ENCODE assay signal across 2 cellular contexts in genomic region chr5:88515881-88516819, GRCh38.
TF ChIP-seq lines count a peak whose summit lies in the region.

No MANE protein-coding gene starts in this region.

TF ChIP-seq in IMR-90, 13 proteins besides CTCF, POLR2A, EP300 and RAD21:
- TF ChIP-seq USF2 (IDR thresholded peaks at IDR 0.05; ENCODE audit: low read depth, low read length) (no peak), RFX5 (IDR thresholded peaks at IDR 0.05; ENCODE audit: low read depth, low read length) (no peak), RCOR1 (IDR thresholded peaks at IDR 0.05; ENCODE audit: insufficient replicate concordance, low read length) (no peak), CEBPB (IDR thresholded peaks at IDR 0.05; ENCODE audit: low read depth, low read length) (peak; percentile 82), ELK1 (IDR thresholded peaks at IDR 0.05; ENCODE audit: borderline replicate concordance, low read depth, low read length) (no peak)

TF ChIP-seq in SK-N-SH, 30 proteins besides CTCF, POLR2A, EP300 and RAD21:
- TF ChIP-seq YY1 (IDR thresholded peaks at IDR 0.05; ENCODE audit: low read depth) (no peak), FOXM1 (IDR thresholded peaks at IDR 0.05; ENCODE audit: low read depth) (no peak), REST (IDR thresholded peaks at IDR 0.05; ENCODE audit: low read depth, low read length) (no peak), JUND (IDR thresholded peaks at IDR 0.05) (no peak), ELF1 (IDR thresholded peaks at IDR 0.05) (no peak), USF2 (IDR thresholded peaks at IDR 0.05; ENCODE audit: borderline replicate concordance, low read depth, low read length) (no peak), USF1 (IDR thresholded peaks at IDR 0.05; ENCODE audit: borderline replicate concordance, low read depth) (no peak), TAF1 (IDR thresholded peaks at IDR 0.05; ENCODE audit: borderline replicate concordance, low read depth, low read length) (no peak), POLR2AphosphoS5 (IDR thresholded peaks at IDR 0.05; ENCODE audit: low read depth, low read length) (no peak), FOSL2 (IDR thresholded peaks at IDR 0.05; ENCODE audit: borderline replicate concordance, low read depth) (no peak), SIN3A (IDR thresholded peaks at IDR 0.05; ENCODE audit: borderline replicate concordance, low read depth, low read length) (no peak), SMC3 (IDR thresholded peaks at IDR 0.05; ENCODE audit: low read depth, low read length) (no peak), ZBTB33 (IDR thresholded peaks at IDR 0.05; ENCODE audit: borderline replicate concordance, low read depth) (no peak), TCF12 (IDR thresholded peaks at IDR 0.05) (no peak)
